In genomic region chr4:55853484-55854046, GRCh38 we compare ENCODE assay signal across 1 cellular context.
A peak's percentile ranks its signal among the peaks of the same experiment; 100 is the strongest.
TF ChIP-seq lines count a peak whose summit lies in the region.

A gene with protein sequence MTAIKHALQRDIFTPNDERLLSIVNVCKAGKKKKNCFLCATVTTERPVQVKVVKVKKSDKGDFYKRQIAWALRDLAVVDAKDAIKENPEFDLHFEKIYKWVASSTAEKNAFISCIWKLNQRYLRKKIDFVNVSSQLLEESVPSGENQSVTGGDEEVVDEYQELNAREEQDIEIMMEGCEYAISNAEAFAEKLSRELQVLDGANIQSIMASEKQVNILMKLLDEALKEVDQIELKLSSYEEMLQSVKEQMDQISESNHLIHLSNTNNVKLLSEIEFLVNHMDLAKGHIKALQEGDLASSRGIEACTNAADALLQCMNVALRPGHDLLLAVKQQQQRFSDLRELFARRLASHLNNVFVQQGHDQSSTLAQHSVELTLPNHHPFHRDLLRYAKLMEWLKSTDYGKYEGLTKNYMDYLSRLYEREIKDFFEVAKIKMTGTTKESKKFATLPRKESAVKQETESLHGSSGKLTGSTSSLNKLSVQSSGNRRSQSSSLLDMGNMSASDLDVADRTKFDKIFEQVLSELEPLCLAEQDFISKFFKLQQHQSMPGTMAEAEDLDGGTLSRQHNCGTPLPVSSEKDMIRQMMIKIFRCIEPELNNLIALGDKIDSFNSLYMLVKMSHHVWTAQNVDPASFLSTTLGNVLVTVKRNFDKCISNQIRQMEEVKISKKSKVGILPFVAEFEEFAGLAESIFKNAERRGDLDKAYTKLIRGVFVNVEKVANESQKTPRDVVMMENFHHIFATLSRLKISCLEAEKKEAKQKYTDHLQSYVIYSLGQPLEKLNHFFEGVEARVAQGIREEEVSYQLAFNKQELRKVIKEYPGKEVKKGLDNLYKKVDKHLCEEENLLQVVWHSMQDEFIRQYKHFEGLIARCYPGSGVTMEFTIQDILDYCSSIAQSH (plus strand): TSS chr4:55853648. CDS start chr4:55858324, 4,676 bp downstream.

TF ChIP-seq in HepG2, 621 proteins besides CTCF, POLR2A, EP300 and RAD21 (continued from another document and continues in another):
- TF ChIP-seq ZNF710 (CRISPR knock-in tag; IDR thresholded peaks at IDR 0.05; ENCODE audit: borderline replicate concordance): 0 out of 2 replicates have a peak, but pooled peaks have one; percentile 24
- no peak for TF ChIP-seq GLI4 (CRISPR knock-in tag; IDR thresholded peaks at IDR 0.05; ENCODE audit: borderline replicate concordance)
- TF ChIP-seq NCOA2 (CRISPR knock-in tag; IDR thresholded peaks at IDR 0.05): no peak
- 0 out of 2 replicates have a peak, but pooled peaks have one; percentile 8 for TF ChIP-seq ZNF749 (CRISPR knock-in tag; IDR thresholded peaks at IDR 0.05; ENCODE audit: borderline replicate concordance)
- no peak for TF ChIP-seq ARNTL (CRISPR knock-in tag; IDR thresholded peaks at IDR 0.05)
- TF ChIP-seq ZBTB3 (CRISPR knock-in tag; IDR thresholded peaks at IDR 0.05; ENCODE audit: borderline replicate concordance, low read depth): no peak
- no peak for TF ChIP-seq ZBTB42 (CRISPR knock-in tag; IDR thresholded peaks at IDR 0.05)
- TF ChIP-seq ZNF496 (CRISPR knock-in tag; IDR thresholded peaks at IDR 0.05; ENCODE audit: insufficient replicate concordance): no peak
- TF ChIP-seq, protein P1, sequence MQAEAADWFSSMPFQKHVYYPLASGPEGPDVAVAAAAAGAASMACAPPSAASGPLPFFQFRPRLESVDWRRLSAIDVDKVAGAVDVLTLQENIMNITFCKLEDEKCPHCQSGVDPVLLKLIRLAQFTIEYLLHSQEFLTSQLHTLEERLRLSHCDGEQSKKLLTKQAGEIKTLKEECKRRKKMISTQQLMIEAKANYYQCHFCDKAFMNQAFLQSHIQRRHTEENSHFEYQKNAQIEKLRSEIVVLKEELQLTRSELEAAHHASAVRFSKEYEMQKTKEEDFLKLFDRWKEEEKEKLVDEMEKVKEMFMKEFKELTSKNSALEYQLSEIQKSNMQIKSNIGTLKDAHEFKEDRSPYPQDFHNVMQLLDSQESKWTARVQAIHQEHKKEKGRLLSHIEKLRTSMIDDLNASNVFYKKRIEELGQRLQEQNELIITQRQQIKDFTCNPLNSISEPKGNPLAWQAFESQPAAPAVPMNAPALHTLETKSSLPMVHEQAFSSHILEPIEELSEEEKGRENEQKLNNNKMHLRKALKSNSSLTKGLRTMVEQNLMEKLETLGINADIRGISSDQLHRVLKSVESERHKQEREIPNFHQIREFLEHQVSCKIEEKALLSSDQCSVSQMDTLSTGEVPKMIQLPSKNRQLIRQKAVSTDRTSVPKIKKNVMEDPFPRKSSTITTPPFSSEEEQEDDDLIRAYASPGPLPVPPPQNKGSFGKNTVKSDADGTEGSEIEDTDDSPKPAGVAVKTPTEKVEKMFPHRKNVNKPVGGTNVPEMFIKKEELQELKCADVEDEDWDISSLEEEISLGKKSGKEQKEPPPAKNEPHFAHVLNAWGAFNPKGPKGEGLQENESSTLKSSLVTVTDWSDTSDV (CRISPR knock-in tag; IDR thresholded peaks at IDR 0.05): 0 out of 2 replicates have a peak, but pooled peaks have one; percentile 59
- TF ChIP-seq ZNF720 (CRISPR knock-in tag; IDR thresholded peaks at IDR 0.05): no peak
- no peak for TF ChIP-seq THAP8 (CRISPR knock-in tag; IDR thresholded peaks at IDR 0.05; ENCODE audit: borderline replicate concordance)
- no peak for TF ChIP-seq GFI1 (CRISPR knock-in tag; IDR thresholded peaks at IDR 0.05; ENCODE audit: borderline replicate concordance)
- TF ChIP-seq HMGXB3 (CRISPR knock-in tag; IDR thresholded peaks at IDR 0.05; ENCODE audit: borderline replicate concordance): 0 out of 2 replicates have a peak, but pooled peaks have one; percentile 47
- no peak for TF ChIP-seq ZNF34 (CRISPR knock-in tag; IDR thresholded peaks at IDR 0.05; ENCODE audit: borderline replicate concordance)
- peak; percentile 67 for TF ChIP-seq ZNF891 (CRISPR knock-in tag; IDR thresholded peaks at IDR 0.05)
- no peak for TF ChIP-seq CCAR2 (optimal IDR thresholded peaks at IDR 0.05; ENCODE audit: low read depth, low read length)
- TF ChIP-seq, protein P2, sequence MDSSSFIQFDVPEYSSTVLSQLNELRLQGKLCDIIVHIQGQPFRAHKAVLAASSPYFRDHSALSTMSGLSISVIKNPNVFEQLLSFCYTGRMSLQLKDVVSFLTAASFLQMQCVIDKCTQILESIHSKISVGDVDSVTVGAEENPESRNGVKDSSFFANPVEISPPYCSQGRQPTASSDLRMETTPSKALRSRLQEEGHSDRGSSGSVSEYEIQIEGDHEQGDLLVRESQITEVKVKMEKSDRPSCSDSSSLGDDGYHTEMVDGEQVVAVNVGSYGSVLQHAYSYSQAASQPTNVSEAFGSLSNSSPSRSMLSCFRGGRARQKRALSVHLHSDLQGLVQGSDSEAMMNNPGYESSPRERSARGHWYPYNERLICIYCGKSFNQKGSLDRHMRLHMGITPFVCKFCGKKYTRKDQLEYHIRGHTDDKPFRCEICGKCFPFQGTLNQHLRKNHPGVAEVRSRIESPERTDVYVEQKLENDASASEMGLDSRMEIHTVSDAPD (CRISPR knock-in tag; IDR thresholded peaks at IDR 0.05): no peak
- TF ChIP-seq ZNF333 (CRISPR knock-in tag; IDR thresholded peaks at IDR 0.05; ENCODE audit: borderline replicate concordance): no peak
- no peak for TF ChIP-seq EED (CRISPR knock-in tag; IDR thresholded peaks at IDR 0.05)
- peak; percentile 80 for TF ChIP-seq NFYB (CRISPR knock-in tag; IDR thresholded peaks at IDR 0.05)
- peak; percentile 34 for TF ChIP-seq MED8 (CRISPR knock-in tag; IDR thresholded peaks at IDR 0.05; ENCODE audit: insufficient replicate concordance)
- 0 out of 2 replicates have a peak, but pooled peaks have one; percentile 50 for TF ChIP-seq MYPOP (CRISPR knock-in tag; IDR thresholded peaks at IDR 0.05)
- 0 out of 2 replicates have a peak, but pooled peaks have one; percentile 23 for TF ChIP-seq ZNF598 (CRISPR knock-in tag; IDR thresholded peaks at IDR 0.05; ENCODE audit: borderline replicate concordance)
- peak; percentile 41 for TF ChIP-seq GATAD2A (CRISPR knock-in tag; IDR thresholded peaks at IDR 0.05)
- TF ChIP-seq ZNF746 (CRISPR knock-in tag; IDR thresholded peaks at IDR 0.05): no peak
- no peak for TF ChIP-seq ZMYM3 (CRISPR knock-in tag; IDR thresholded peaks at IDR 0.05)
- TF ChIP-seq ZFP62 (CRISPR knock-in tag; IDR thresholded peaks at IDR 0.05): no peak
- no peak; the same call in 1 of the 2 replicates for TF ChIP-seq EHMT2 (IDR thresholded peaks at IDR 0.05; ENCODE audit: borderline replicate concordance, low read depth, low read length)
- TF ChIP-seq, protein P3, sequence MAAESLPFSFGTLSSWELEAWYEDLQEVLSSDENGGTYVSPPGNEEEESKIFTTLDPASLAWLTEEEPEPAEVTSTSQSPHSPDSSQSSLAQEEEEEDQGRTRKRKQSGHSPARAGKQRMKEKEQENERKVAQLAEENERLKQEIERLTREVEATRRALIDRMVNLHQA (CRISPR knock-in tag; IDR thresholded peaks at IDR 0.05): no peak
- TF ChIP-seq, protein P4, sequence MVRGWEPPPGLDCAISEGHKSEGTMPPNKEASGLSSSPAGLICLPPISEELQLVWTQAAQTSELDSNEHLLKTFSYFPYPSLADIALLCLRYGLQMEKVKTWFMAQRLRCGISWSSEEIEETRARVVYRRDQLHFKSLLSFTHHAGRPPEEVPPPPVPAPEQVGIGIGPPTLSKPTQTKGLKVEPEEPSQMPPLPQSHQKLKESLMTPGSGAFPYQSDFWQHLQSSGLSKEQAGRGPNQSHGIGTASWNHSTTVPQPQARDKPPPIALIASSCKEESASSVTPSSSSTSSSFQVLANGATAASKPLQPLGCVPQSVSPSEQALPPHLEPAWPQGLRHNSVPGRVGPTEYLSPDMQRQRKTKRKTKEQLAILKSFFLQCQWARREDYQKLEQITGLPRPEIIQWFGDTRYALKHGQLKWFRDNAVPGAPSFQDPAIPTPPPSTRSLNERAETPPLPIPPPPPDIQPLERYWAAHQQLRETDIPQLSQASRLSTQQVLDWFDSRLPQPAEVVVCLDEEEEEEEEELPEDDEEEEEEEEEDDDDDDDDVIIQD (CRISPR knock-in tag; IDR thresholded peaks at IDR 0.05; ENCODE audit: low read depth): no peak
- no peak for TF ChIP-seq TBP (CRISPR knock-in tag; IDR thresholded peaks at IDR 0.05)
- peak; percentile 60; the same call in 1 of the 2 replicates for TF ChIP-seq FOXC1 (CRISPR knock-in tag; IDR thresholded peaks at IDR 0.05; ENCODE audit: borderline replicate concordance)
- TF ChIP-seq SPEN (CRISPR knock-in tag; IDR thresholded peaks at IDR 0.05; ENCODE audit: low read depth): peak; percentile 85
- no peak for TF ChIP-seq NFIB (CRISPR knock-in tag; IDR thresholded peaks at IDR 0.05; ENCODE audit: borderline replicate concordance)
- TF ChIP-seq ZNF674 (CRISPR knock-in tag; IDR thresholded peaks at IDR 0.05; ENCODE audit: low read depth): no peak
- TF ChIP-seq SALL2 (CRISPR knock-in tag; IDR thresholded peaks at IDR 0.05): peak; percentile 69; the same call in 1 of the 2 replicates
- TF ChIP-seq, protein P5, sequence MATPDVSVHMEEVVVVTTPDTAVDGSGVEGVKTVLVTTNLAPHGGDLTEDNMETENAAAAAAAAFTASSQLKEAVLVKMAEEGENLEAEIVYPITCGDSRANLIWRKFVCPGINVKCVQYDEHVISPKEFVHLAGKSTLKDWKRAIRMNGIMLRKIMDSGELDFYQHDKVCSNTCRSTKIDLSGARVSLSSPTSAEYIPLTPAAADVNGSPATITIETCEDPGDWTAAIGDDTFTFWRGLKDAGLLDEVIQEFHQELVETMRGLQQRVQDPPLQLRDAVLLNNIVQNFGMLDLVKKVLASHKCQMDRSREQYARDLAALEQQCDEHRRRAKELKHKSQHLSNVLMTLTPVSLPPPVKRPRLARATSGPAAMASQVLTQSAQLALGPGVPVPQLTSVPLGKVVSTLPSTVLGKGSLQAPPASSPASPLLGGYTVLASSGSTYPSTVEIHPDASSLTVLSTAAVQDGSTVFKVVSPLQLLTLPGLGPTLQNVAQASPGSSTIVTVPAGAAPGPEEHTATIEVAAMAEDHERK (CRISPR knock-in tag; IDR thresholded peaks at IDR 0.05; ENCODE audit: low read depth): no peak
- no peak for TF ChIP-seq PLRG1 (conservative IDR thresholded peaks at IDR 0.05)
- TF ChIP-seq, protein P6, sequence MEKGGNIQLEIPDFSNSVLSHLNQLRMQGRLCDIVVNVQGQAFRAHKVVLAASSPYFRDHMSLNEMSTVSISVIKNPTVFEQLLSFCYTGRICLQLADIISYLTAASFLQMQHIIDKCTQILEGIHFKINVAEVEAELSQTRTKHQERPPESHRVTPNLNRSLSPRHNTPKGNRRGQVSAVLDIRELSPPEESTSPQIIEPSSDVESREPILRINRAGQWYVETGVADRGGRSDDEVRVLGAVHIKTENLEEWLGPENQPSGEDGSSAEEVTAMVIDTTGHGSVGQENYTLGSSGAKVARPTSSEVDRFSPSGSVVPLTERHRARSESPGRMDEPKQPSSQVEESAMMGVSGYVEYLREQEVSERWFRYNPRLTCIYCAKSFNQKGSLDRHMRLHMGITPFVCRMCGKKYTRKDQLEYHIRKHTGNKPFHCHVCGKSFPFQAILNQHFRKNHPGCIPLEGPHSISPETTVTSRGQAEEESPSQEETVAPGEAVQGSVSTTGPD (CRISPR knock-in tag; IDR thresholded peaks at IDR 0.05): no peak
